ENCODE assay signal across 13 cellular contexts in genomic region chr17:17565471-17566365, GRCh38. TPM values are rescaled to one million over a fixed set of nuclear protein-coding genes. Genes with fewer than 3 reads are reported as not detected.
DNase-seq lines count a peak whose midpoint lies in the region; ATAC-seq and TF ChIP-seq lines count a peak whose summit lies in the region.
"Had no signal": no experiment of that assay in that cellular context is flagged by ENCODE, and none has a peak within 500 bp of the region (broad histone marks: within the 10 kb centered on the region; RNA-seq: fewer than 3 reads in every experiment).

No MANE protein-coding gene starts in this region.

- DNase-seq in AG10803 (ENCODE audit: low read depth) (peak; percentile 23), OCI-LY7 (ENCODE audit: low spot score) (peak; percentile 6), fibroblast of villous mesenchyme (ENCODE audit: low read depth) (peak; percentile 13), osteoblast (ENCODE audit: insufficient read length, low spot score, missing footprints) (peak; percentile 93), globus pallidus (ENCODE audit: low spot score) (no peak)
- DNase-seq in effector CD4-positive, alpha-beta T cell, result no peak
- DNase-seq: ACHN; activated CD8-positive, alpha-beta T cell treated with anti-CD3 and anti-CD28 coated beads, Interleukin-2, amount 10 ng/mL, durations not matched to agents 7 days and 5 days; mammary epithelial cell; ovary; stimulated activated CD4-positive, alpha-beta T cell treated with anti-CD3 and anti-CD28 coated beads, Interleukin-15, amount 100 ng/mL, for 24 hours had no signal

- no peaks in the 10 kb centered on the region for H3K27me3 ChIP-seq in osteoblast (ENCODE audit: insufficient read depth, low read length)
- H3K27me3 ChIP-seq: ovary had no signal

- H3K9me2 ChIP-seq in OCI-LY7 (ENCODE audit: insufficient read depth, low read length), result no peaks in the 10 kb centered on the region

- no peak for ATAC-seq in GM18873 (IDR thresholded peaks at IDR 0.05; ENCODE audit: low FRiP score, unreplicated experiment)
- no peak for ATAC-seq in GM18861 (IDR thresholded peaks at IDR 0.05; ENCODE audit: unreplicated experiment)
- ATAC-seq: activated CD8-positive, alpha-beta T cell treated with anti-CD3 and anti-CD28 coated beads, Interleukin-2, amount 10 ng/mL, durations not matched to agents 7 days and 5 days had no signal

- TF ChIP-seq CTCF in AG10803 (conservative IDR thresholded peaks at IDR 0.05; ENCODE audit: low read length), result no peak
- TF ChIP-seq CTCF in OCI-LY7 (conservative IDR thresholded peaks at IDR 0.05; ENCODE audit: low read length), result no peak
- TF ChIP-seq CTCF in fibroblast of villous mesenchyme (IDR thresholded peaks at IDR 0.05; ENCODE audit: insufficient read depth, low read depth, low read length), result no peak
- no peak for TF ChIP-seq CTCF in osteoblast (IDR thresholded peaks at IDR 0.05; ENCODE audit: extremely low read depth, low read depth, low read length)

- H3K36me3 ChIP-seq in OCI-LY7 (ENCODE audit: insufficient read depth, low read length) (no peaks in the 10 kb centered on the region), osteoblast (ENCODE audit: insufficient read depth, low read length) (no peaks in the 10 kb centered on the region)
- H3K36me3 ChIP-seq: ovary had no signal

- POLR2A ChIA-PET in OCI-LY7 (lab: Charles Lee), result no interaction called here

- H3K4me2 ChIP-seq in OCI-LY7 (ENCODE audit: low read length) (no peak overlapping the region), osteoblast (ENCODE audit: insufficient read depth, low read length) (no peak overlapping the region)

- CTCF ChIA-PET in OCI-LY7 (lab: Charles Lee; ENCODE audit: unreplicated experiment), result no interaction called here

- H3K79me2 ChIP-seq in OCI-LY7 (ENCODE audit: insufficient read depth, low read depth, low read length), result no peaks in the 10 kb centered on the region
- no peaks in the 10 kb centered on the region for H3K79me2 ChIP-seq in osteoblast (ENCODE audit: insufficient read depth, low read length)

- intact Hi-C loops in OCI-LY7 (cut with micrococcal nuclease; ENCODE audit: unreplicated experiment), result loop anchor here (5.0 kb wide), 1 partner anchor 208 kb away; no protein-coding TSS in a partner anchor

- no TSS peak for BruUV-seq in OCI-LY7 (replicated peaks; lab: Mats Ljungman, UMichigan)

- H2AFZ ChIP-seq in OCI-LY7 (ENCODE audit: low read length) (no peak overlapping the region), osteoblast (ENCODE audit: low read length) (peak overlapping the region; percentile 35)

- H3K9me3 ChIP-seq in OCI-LY7 (ENCODE audit: low read length), result no peaks in the 10 kb centered on the region
- H3K9me3 ChIP-seq in osteoblast (ENCODE audit: low read depth, low read length), result no peaks in the 10 kb centered on the region
- H3K9me3 ChIP-seq: ovary had no signal

- H3K4me3 ChIP-seq in AG10803 (ENCODE audit: low read length) (no peak overlapping the region), OCI-LY7 (ENCODE audit: low read depth, low read length, poor library complexity, severe bottlenecking) (no peak overlapping the region), fibroblast of villous mesenchyme (ENCODE audit: low read depth, low read length) (no peak overlapping the region), osteoblast (ENCODE audit: insufficient read depth, low read length) (no peak overlapping the region)
- H3K4me3 ChIP-seq: ovary had no signal

- H4K20me1 ChIP-seq in OCI-LY7 (ENCODE audit: insufficient read depth, low read length) (peaks cover 4% of the 10 kb centered on the region; the same call in 1 of the 2 replicates), osteoblast (ENCODE audit: insufficient read depth, low read length) (peaks cover 25% of the 10 kb centered on the region)

- no peaks in the 10 kb centered on the region for H3K4me1 ChIP-seq in OCI-LY7 (ENCODE audit: insufficient read depth, low read length, poor library complexity, severe bottlenecking)
- H3K4me1 ChIP-seq in osteoblast (ENCODE audit: insufficient read depth, low read length), result peaks cover 16% of the 10 kb centered on the region

- H3K27ac ChIP-seq in OCI-LY7 (ENCODE audit: low read depth, low read length, poor library complexity, severe bottlenecking), result no peak overlapping the region
- no peak overlapping the region for H3K27ac ChIP-seq in osteoblast (ENCODE audit: low read depth, low read length)

RNA-seq across cellular contexts. Expression of gene PEMT, which starts 25.8 kb away (rescaled TPM):
- total RNA-seq in OCI-LY7 (2014; rRNA removed; shearing (Covaris generic)), result 40.2 and 53.5 TPM in 2 replicates
- total RNA-seq in OCI-LY7 (2022) (27.3 and 32.8 TPM in 2 replicates), fibroblast of villous mesenchyme (28.9 and 36.7 TPM in 2 replicates), osteoblast (25.3 and 26.4 TPM in 2 replicates)

Comparison
In these comparisons a context has a peak if more than half of its experiments do, and no peak if none do; other contexts are left out.
1. DNase-seq: peak in AG10803 (single experiment), OCI-LY7 (single experiment), fibroblast of villous mesenchyme (single experiment) and osteoblast (single experiment); none in globus pallidus (single experiment) and effector CD4-positive, alpha-beta T cell (single experiment).